ENCODE assay signal across 7 cellular contexts in genomic region chr19:20422616-20423205, GRCh38.
DNase-seq lines count a peak whose midpoint lies in the region; ATAC-seq and TF ChIP-seq lines count a peak whose summit lies in the region.

No MANE protein-coding gene starts in this region.

- in situ Hi-C loops in brain microvascular endothelial cell (cut with HindIII; ENCODE audit: low pct_ligation_motif_present, low sequenced_read_pairs) = no loop called here

- no peaks in the 10 kb centered on the region for H3K27me3 ChIP-seq in brain microvascular endothelial cell (replicated peaks)
- H3K27me3 ChIP-seq in stomach = no peaks in the 10 kb centered on the region

- H3K4me1 ChIP-seq in stomach = peaks cover 0 to 13% (median 6%) of the 10 kb centered on the region in 4 donors

- TF ChIP-seq CTCF in brain microvascular endothelial cell (IDR thresholded peaks at IDR 0.05; ENCODE audit: low read depth, low read length, missing control alignments) = no peak
- TF ChIP-seq CTCF in stomach (IDR thresholded peaks at IDR 0.05) = no peak

- 63 to 75% (median 70%) methylated on average over 15 of the region's 15 CpGs for WGBS in stomach, 5 donors

- H3K4me3 ChIP-seq in brain microvascular endothelial cell (ENCODE audit: low read depth, low read length) (peak overlapping the region; percentile 75), stomach (peak overlapping the region; percentile 56 to 60 (median 58))

- no peaks in the 10 kb centered on the region for H3K36me3 ChIP-seq in brain microvascular endothelial cell (replicated peaks)
- H3K36me3 ChIP-seq in stomach = no peaks in the 10 kb centered on the region

- no peaks in the 10 kb centered on the region for H3K9me3 ChIP-seq in stomach

- H3K27ac ChIP-seq in brain microvascular endothelial cell (peak overlapping the region; percentile 90), stomach (peak overlapping the region; percentile 41 to 90 (median 85))

- intact Hi-C loops in stomach (cut with DNase I; ENCODE audit: low total_unique reads) = no loop called here

- TF ChIP-seq EP300 in stomach (IDR thresholded peaks at IDR 0.05) = no peak

- DNase-seq in LHCN-M2 (ENCODE audit: low read depth) (peak; percentile 4), brain microvascular endothelial cell (no peak), kidney tubule cell (ENCODE audit: low spot score) (peak; percentile 11), stomach (no peak), glomerular visceral epithelial cell (ENCODE audit: extremely low spot score) (no peak)

- no peak for TF ChIP-seq POLR2A in stomach (IDR thresholded peaks at IDR 0.05)

- ATAC-seq in HG02884 (IDR thresholded peaks at IDR 0.05; ENCODE audit: unreplicated experiment) (no peak), GM19035 (IDR thresholded peaks at IDR 0.05; ENCODE audit: unreplicated experiment) (no peak)

Comparison
In these comparisons a context has a peak if more than half of its experiments do, and no peak if none do; other contexts are left out.
1. DNase-seq: peak in LHCN-M2 (single experiment) and kidney tubule cell (single experiment); none in brain microvascular endothelial cell (single experiment), stomach (single experiment) and glomerular visceral epithelial cell (single experiment).